20 cellular contexts compared by ENCODE assay signal in genomic region chr2:147076634-147077033, GRCh38.
A peak's percentile ranks its signal among the peaks of the same experiment; 100 is the strongest.
DNase-seq lines count a peak whose midpoint lies in the region; ATAC-seq, FAIRE-seq and TF ChIP-seq lines count a peak whose summit lies in the region.
"Had no signal": no experiment of that assay in that cellular context is flagged by ENCODE, and none has a peak within 500 bp of the region (broad histone marks: within the 10 kb centered on the region; RNA-seq: fewer than 3 reads in every experiment).

No MANE protein-coding gene starts in this region.

- no peak for TF ChIP-seq EP300 in gastroesophageal sphincter (IDR thresholded peaks at IDR 0.05)

- in situ Hi-C loops in astrocyte of the spinal cord (cut with HindIII; ENCODE audit: low sequenced_read_pairs) = no loop called here

- no peak overlapping the region for H3K4me3 Mint-ChIP-seq in type B pancreatic cell
- H3K4me3 Mint-ChIP-seq: activated CD4-positive, alpha-beta memory T cell treated with anti-CD3 and anti-CD28 coated beads, Interleukin-2, amount 10 ng/mL, durations not matched to agents 7 days and 5 days; memory B cell; nephron progenitor cell had no signal

- peaks cover 8% of the 10 kb centered on the region for H3K9me3 Mint-ChIP-seq in type B pancreatic cell
- H3K9me3 Mint-ChIP-seq: activated CD4-positive, alpha-beta memory T cell treated with anti-CD3 and anti-CD28 coated beads, Interleukin-2, amount 10 ng/mL, durations not matched to agents 7 days and 5 days; memory B cell; nephron progenitor cell had no signal

- no peak overlapping the region for H3K27ac Mint-ChIP-seq in type B pancreatic cell
- H3K27ac Mint-ChIP-seq: activated CD4-positive, alpha-beta memory T cell treated with anti-CD3 and anti-CD28 coated beads, Interleukin-2, amount 10 ng/mL, durations not matched to agents 7 days and 5 days; memory B cell; nephron progenitor cell had no signal

- H3K4me3 ChIP-seq in astrocyte of the spinal cord (ENCODE audit: low read depth, low read length) = no peak overlapping the region
- no peak overlapping the region for H3K4me3 ChIP-seq in gastroesophageal sphincter
- H3K4me3 ChIP-seq: upper lobe of left lung had no signal

- H3K36me3 Mint-ChIP-seq in type B pancreatic cell = no peaks in the 10 kb centered on the region
- H3K36me3 Mint-ChIP-seq: memory B cell had no signal

- no peaks in the 10 kb centered on the region for H3K36me3 ChIP-seq in gastroesophageal sphincter
- H3K36me3 ChIP-seq: upper lobe of left lung had no signal

- TF ChIP-seq POLR2A in gastroesophageal sphincter (IDR thresholded peaks at IDR 0.05) = no peak

- 35 to 45% methylated on average over 2 of the region's 2 CpGs for WGBS in gastroesophageal sphincter (ENCODE audit: low coverage in 1 of 2), 2 donors

- H3K27me3 Mint-ChIP-seq in type B pancreatic cell = no peaks in the 10 kb centered on the region
- H3K27me3 Mint-ChIP-seq: activated CD4-positive, alpha-beta memory T cell treated with anti-CD3 and anti-CD28 coated beads, Interleukin-2, amount 10 ng/mL, durations not matched to agents 7 days and 5 days; memory B cell had no signal

- no peaks in the 10 kb centered on the region for H3K4me1 ChIP-seq in gastroesophageal sphincter
- H3K4me1 ChIP-seq: upper lobe of left lung had no signal

- peak; percentile 42 for FAIRE-seq in HTR-8/SVneo (lab: Jason Lieb, UNC)
- FAIRE-seq: H1, islet of Langerhans had no signal

- no peaks in the 10 kb centered on the region for H3K4me1 Mint-ChIP-seq in type B pancreatic cell (ENCODE audit: unreplicated experiment)
- H3K4me1 Mint-ChIP-seq: memory B cell, nephron progenitor cell had no signal

- no peak overlapping the region for H3K27ac ChIP-seq in gastroesophageal sphincter
- H3K27ac ChIP-seq: HL-60, upper lobe of left lung had no signal

- ATAC-seq in gastroesophageal sphincter = peak; percentile 63
- no peak for ATAC-seq in omental fat pad (ENCODE audit: low FRiP score)
- ATAC-seq: Panc1; stimulated activated naive CD8-positive, alpha-beta T cell treated with anti-CD3 and anti-CD28 coated beads, Interleukin-15, Interleukin-2, amounts not matched to agents 100 U/mL and 50 U/mL, for 24 hours had no signal

- peak; percentile 69 for DNase-seq in AG08395 (ENCODE audit: low spot score)
- DNase-seq in HTR-8/SVneo (ENCODE audit: insufficient read length, low spot score) = peak; percentile 8
- peak; percentile 56 for DNase-seq in astrocyte of the spinal cord (ENCODE audit: low read depth, low spot score)
- no peak for DNase-seq in type B pancreatic cell (ENCODE audit: extremely low spot score, unreplicated experiment)
- DNase-seq in omental fat pad (ENCODE audit: low spot score) = no peak
- DNase-seq in NCI-H1694 (lab: John Stamatoyannopoulos, UW) = no peak
- no peak for DNase-seq in stimulated activated CD4-positive, alpha-beta T cell treated with anti-CD3 and anti-CD28 coated beads, Interleukin-2, amount 100 ng/mL, for 48 hours
- DNase-seq: activated CD4-positive, alpha-beta memory T cell treated with anti-CD3 and anti-CD28 coated beads, Interleukin-2, amount 10 ng/mL, durations not matched to agents 7 days and 5 days; DMS153; KG1; NCI-H1417; nephron progenitor cell; stimulated activated naive CD8-positive, alpha-beta T cell treated with anti-CD3 and anti-CD28 coated beads, Interleukin-15, Interleukin-2, amounts not matched to agents 100 U/mL and 50 U/mL, for 24 hours; upper lobe of left lung had no signal

- TF ChIP-seq CTCF in astrocyte of the spinal cord (IDR thresholded peaks at IDR 0.05; ENCODE audit: low read depth, low read length) (no peak), gastroesophageal sphincter (IDR thresholded peaks at IDR 0.05) (no peak), type B pancreatic cell (conservative IDR thresholded peaks at IDR 0.05) (no peak), omental fat pad (IDR thresholded peaks at IDR 0.05) (no peak)

- no peaks in the 10 kb centered on the region for H3K9me3 ChIP-seq in gastroesophageal sphincter
- H3K9me3 ChIP-seq: upper lobe of left lung had no signal

- no peaks in the 10 kb centered on the region for H3K27me3 ChIP-seq in gastroesophageal sphincter
- H3K27me3 ChIP-seq: upper lobe of left lung had no signal

Comparison
In these comparisons a context has a peak if more than half of its experiments do, and no peak if none do; other contexts are left out.
1. DNase-seq: peak in AG08395 (single experiment), HTR-8/SVneo (single experiment) and astrocyte of the spinal cord (single experiment); none in type B pancreatic cell (single experiment), omental fat pad (single experiment), NCI-H1694 (single experiment) and stimulated activated CD4-positive, alpha-beta T cell treated with anti-CD3 and anti-CD28 coated beads, Interleukin-2, amount 100 ng/mL, for 48 hours (0 of 2).